Comparison of ENCODE assay signal across 1 cellular context in genomic region chr14:21527320-21527679, GRCh38.
TF ChIP-seq lines count a peak whose summit lies in the region.

No MANE protein-coding gene starts in this region.

TF ChIP-seq in HepG2, 621 proteins besides CTCF, POLR2A, EP300 and RAD21 (continued from another document):
- TF ChIP-seq ZNF513 (CRISPR knock-in tag; conservative IDR thresholded peaks at IDR 0.05) (no peak), HMGXB4 (CRISPR knock-in tag; IDR thresholded peaks at IDR 0.05; ENCODE audit: borderline replicate concordance in 1 of 2, low read depth in 1 of 2) (0 out of 4 replicates have a peak, but pooled peaks of 1 of the 2 experiments have one; percentile 7), TFAP4 (IDR thresholded peaks at IDR 0.05; ENCODE audit: borderline replicate concordance, low read depth) (no peak), NCOA2 (CRISPR knock-in tag; IDR thresholded peaks at IDR 0.05) (no peak), ZHX1 (CRISPR knock-in tag; IDR thresholded peaks at IDR 0.05; ENCODE audit: low read depth) (no peak), ZNF770 (CRISPR knock-in tag; IDR thresholded peaks at IDR 0.05) (0 out of 2 replicates have a peak, but pooled peaks have one; percentile 27), ZNF75D (CRISPR knock-in tag; IDR thresholded peaks at IDR 0.05; ENCODE audit: borderline replicate concordance) (no peak), ZNF510 (CRISPR knock-in tag; IDR thresholded peaks at IDR 0.05; ENCODE audit: low read depth) (peak; percentile 50; the same call in 1 of the 2 replicates), ZFP1 (CRISPR knock-in tag; IDR thresholded peaks at IDR 0.05) (no peak), KLF11 (CRISPR knock-in tag; IDR thresholded peaks at IDR 0.05) (no peak), TEAD3 (CRISPR knock-in tag; optimal IDR thresholded peaks at IDR 0.05; ENCODE audit: borderline replicate concordance) (no peak), TGIF2 (CRISPR knock-in tag; IDR thresholded peaks at IDR 0.05) (no peak), ZNF138 (CRISPR knock-in tag; IDR thresholded peaks at IDR 0.05; ENCODE audit: low read depth) (no peak), TRIM24 (CRISPR knock-in tag; IDR thresholded peaks at IDR 0.05) (no peak), ZNF143 (CRISPR knock-in tag; IDR thresholded peaks at IDR 0.05) (0 out of 2 replicates have a peak, but pooled peaks have one; percentile 9), PHF8 (CRISPR knock-in tag; IDR thresholded peaks at IDR 0.05) (peak; percentile 5; the same call in 1 of the 2 replicates)
